In the genomic region with DNA sequence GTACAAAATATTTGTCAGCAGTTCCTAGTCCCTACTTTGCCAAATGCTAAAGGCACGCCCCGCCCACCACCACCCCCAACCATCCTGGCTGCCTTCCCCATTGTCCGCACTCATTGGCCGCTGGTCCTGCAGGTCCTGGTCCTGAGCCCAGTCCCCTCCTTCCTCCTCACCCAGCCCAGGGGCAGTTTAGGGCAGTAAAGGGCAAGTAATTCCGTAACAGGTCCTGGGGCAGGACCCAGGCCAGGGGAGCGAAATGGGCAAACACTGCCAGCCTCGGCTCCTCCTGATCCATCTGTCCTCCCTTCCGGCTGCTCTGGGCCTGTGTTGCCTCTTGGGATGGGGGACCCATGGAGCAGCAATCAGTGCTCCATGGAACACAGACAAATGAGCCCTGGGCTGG, we compare ENCODE assay signal across 2 cellular contexts.
TF ChIP-seq lines count a peak whose summit lies in the region.

No MANE protein-coding gene starts in this region.

TF ChIP-seq in IMR-90, 13 proteins besides CTCF, POLR2A, EP300 and RAD21 (continued from another document):
- TF ChIP-seq ELK1 (IDR thresholded peaks at IDR 0.05; ENCODE audit: borderline replicate concordance, low read depth, low read length) = no peak

TF ChIP-seq in SK-N-SH treated with all-trans-retinoic acid at 6 μM for 48 hours, 23 proteins besides CTCF, POLR2A, EP300 and RAD21 (continued from another document):
- no peak for TF ChIP-seq POU6F1 (CRISPR knock-in tag; IDR thresholded peaks at IDR 0.05; ENCODE audit: borderline replicate concordance, low read depth)
- TF ChIP-seq, protein P1, sequence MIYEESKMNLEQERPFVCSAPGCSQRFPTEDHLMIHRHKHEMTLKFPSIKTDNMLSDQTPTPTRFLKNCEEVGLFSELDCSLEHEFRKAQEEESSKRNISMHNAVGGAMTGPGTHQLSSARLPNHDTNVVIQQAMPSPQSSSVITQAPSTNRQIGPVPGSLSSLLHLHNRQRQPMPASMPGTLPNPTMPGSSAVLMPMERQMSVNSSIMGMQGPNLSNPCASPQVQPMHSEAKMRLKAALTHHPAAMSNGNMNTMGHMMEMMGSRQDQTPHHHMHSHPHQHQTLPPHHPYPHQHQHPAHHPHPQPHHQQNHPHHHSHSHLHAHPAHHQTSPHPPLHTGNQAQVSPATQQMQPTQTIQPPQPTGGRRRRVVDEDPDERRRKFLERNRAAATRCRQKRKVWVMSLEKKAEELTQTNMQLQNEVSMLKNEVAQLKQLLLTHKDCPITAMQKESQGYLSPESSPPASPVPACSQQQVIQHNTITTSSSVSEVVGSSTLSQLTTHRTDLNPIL (CRISPR knock-in tag; IDR thresholded peaks at IDR 0.05; ENCODE audit: low read depth) = no peak
- no peak for TF ChIP-seq RARB (CRISPR knock-in tag; IDR thresholded peaks at IDR 0.05)
- TF ChIP-seq, protein P2, sequence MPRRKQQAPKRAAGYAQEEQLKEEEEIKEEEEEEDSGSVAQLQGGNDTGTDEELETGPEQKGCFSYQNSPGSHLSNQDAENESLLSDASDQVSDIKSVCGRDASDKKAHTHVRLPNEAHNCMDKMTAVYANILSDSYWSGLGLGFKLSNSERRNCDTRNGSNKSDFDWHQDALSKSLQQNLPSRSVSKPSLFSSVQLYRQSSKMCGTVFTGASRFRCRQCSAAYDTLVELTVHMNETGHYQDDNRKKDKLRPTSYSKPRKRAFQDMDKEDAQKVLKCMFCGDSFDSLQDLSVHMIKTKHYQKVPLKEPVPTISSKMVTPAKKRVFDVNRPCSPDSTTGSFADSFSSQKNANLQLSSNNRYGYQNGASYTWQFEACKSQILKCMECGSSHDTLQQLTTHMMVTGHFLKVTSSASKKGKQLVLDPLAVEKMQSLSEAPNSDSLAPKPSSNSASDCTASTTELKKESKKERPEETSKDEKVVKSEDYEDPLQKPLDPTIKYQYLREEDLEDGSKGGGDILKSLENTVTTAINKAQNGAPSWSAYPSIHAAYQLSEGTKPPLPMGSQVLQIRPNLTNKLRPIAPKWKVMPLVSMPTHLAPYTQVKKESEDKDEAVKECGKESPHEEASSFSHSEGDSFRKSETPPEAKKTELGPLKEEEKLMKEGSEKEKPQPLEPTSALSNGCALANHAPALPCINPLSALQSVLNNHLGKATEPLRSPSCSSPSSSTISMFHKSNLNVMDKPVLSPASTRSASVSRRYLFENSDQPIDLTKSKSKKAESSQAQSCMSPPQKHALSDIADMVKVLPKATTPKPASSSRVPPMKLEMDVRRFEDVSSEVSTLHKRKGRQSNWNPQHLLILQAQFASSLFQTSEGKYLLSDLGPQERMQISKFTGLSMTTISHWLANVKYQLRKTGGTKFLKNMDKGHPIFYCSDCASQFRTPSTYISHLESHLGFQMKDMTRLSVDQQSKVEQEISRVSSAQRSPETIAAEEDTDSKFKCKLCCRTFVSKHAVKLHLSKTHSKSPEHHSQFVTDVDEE (CRISPR knock-in tag; IDR thresholded peaks at IDR 0.05) = no peak
- TF ChIP-seq ZNF70 (CRISPR knock-in tag; IDR thresholded peaks at IDR 0.05) = no peak
- TF ChIP-seq ZNF8 (CRISPR knock-in tag; IDR thresholded peaks at IDR 0.05) = no peak
- TF ChIP-seq GLIS3 (CRISPR knock-in tag; IDR thresholded peaks at IDR 0.05) = no peak
